8 cellular contexts compared by ENCODE assay signal in the genomic region with DNA sequence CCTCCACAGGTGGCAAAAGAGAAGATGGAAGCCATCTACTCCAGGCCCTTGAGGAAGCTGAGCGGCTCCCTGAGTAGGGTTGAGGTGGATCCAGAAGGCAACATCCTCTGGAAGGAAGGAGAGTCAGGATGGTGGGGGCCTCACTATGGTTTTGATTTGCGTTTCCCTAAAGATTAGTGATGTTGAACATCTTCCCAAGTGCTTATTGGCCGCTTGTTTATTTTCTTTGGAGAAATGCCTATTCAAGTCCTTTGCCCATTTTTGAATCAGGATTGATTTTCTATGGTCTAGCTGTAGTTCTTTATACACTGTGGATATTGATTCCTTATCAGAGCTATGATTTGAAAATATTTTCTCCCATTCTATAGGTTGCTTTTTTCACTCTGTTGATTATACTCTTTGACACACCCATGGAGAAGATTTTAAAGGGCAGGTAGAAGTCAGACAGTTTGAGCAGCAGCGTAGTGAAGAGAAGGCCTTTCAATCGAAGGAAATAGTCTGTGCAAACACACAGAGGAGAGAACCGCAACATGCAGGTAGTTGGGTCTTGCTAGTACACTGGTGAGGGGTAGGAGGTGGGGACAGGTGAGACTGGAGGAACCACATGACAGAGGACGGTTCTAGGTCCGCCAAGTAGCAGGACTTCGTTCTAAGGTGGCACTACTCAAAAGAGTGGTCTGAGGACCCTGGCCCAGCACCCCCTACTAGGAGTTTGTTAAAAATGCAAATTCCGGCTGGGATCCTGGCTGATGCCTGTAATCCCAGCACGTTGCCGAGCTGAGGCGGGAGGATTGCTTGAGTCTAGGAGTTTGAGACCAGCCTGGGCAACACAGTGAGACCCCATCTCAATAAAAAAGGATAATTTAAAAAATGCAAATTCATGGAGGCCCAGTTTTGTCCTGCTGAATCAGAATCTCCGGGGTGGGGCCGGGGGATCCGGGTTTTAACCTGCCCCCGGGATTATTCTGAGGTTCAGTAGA. TPM values are rescaled to one million over a fixed set of nuclear protein-coding genes. Genes with fewer than 3 reads are reported as not detected.
A peak's percentile ranks its signal among the peaks of the same experiment; 100 is the strongest.
DNase-seq lines count a peak whose midpoint lies in the region; ATAC-seq, FAIRE-seq and TF ChIP-seq lines count a peak whose summit lies in the region.

No MANE protein-coding gene starts in this region.

- peak overlapping the region; percentile 96 for H2AFZ ChIP-seq in IMR-90 (replicated peaks; ENCODE audit: low read length, poor library complexity)

- H3K4me3 ChIP-seq in IMR-90 (ENCODE audit: insufficient read depth, low read depth, low read length) (peak overlapping the region; percentile 51), bronchial epithelial cell (ENCODE audit: low read depth, low read length) (peak overlapping the region; percentile 55), mononuclear cell (ENCODE audit: low read length) (peak overlapping the region; percentile 50)

- H2BK15ac ChIP-seq in IMR-90 (ENCODE audit: low read depth, low read length), result peak overlapping the region; percentile 97

- peak overlapping the region; percentile 41 for H4K5ac ChIP-seq in IMR-90 (ENCODE audit: low read depth, low read length)

- TF ChIP-seq CTCF in IMR-90 (conservative IDR thresholded peaks at IDR 0.05; ENCODE audit: low read depth, low read length) (no peak), bronchial epithelial cell (IDR thresholded peaks at IDR 0.05; ENCODE audit: insufficient read depth, low read length, severe bottlenecking) (no peak)

- H3K9me3 ChIP-seq in IMR-90 (ENCODE audit: control insufficient read depth, insufficient read depth, low read length) (no peaks in the 10 kb centered on the region), mononuclear cell (ENCODE audit: low read depth, low read length) (no peaks in the 10 kb centered on the region)

- TF ChIP-seq POLR2A in IMR-90 (IDR thresholded peaks at IDR 0.05; ENCODE audit: low read depth, low read length), result no peak; the same call in 1 of the 2 replicates

- FAIRE-seq in bronchial epithelial cell (lab: Jason Lieb, UNC), result no peak

- 100% methylated on average over 1 of the region's 17 CpGs; no CpG with 5 or more reads in 1 of the 2 experiments for WGBS in IMR-90 (ENCODE audit: extremely low coverage in 2 of 2, insufficient read length in 1 of 2), 2 experiments

- peak overlapping the region; percentile 93 for H4K91ac ChIP-seq in IMR-90 (ENCODE audit: insufficient read depth, low read depth, low read length)

- BruUV-seq in IMR-90 (replicated peaks; lab: Mats Ljungman, UMichigan), result TSS peak; percentile 83

- ATAC-seq in IMR-90 (ENCODE audit: low read depth) (no peak), GM18867 (IDR thresholded peaks at IDR 0.05; ENCODE audit: unreplicated experiment) (no peak), GM18858 (IDR thresholded peaks at IDR 0.05; ENCODE audit: unreplicated experiment) (no peak), HG02885 (IDR thresholded peaks at IDR 0.05; ENCODE audit: poor library complexity, unreplicated experiment) (no peak)

- POLR2A ChIA-PET in IMR-90 (lab: Charles Lee; ENCODE audit: unreplicated experiment), result no interaction called here

- H3K4ac ChIP-seq in IMR-90 (ENCODE audit: low read depth, low read length), result peak overlapping the region; percentile 93

- H3K9me1 ChIP-seq in IMR-90 (ENCODE audit: insufficient read depth, low read length), result peaks cover 6% of the 10 kb centered on the region

- H3K9ac ChIP-seq in IMR-90 (ENCODE audit: low read depth, low read length), result peak overlapping the region; percentile 80

- H3K27me3 ChIP-seq in IMR-90 (ENCODE audit: control insufficient read depth, insufficient read depth, low read length), result no peaks in the 10 kb centered on the region
- H3K27me3 ChIP-seq in bronchial epithelial cell (ENCODE audit: control insufficient read depth, insufficient read depth, low read length), result no peaks in the 10 kb centered on the region
- H3K27me3 ChIP-seq in mononuclear cell (ENCODE audit: insufficient read depth, low read length), result no peaks in the 10 kb centered on the region

- peak overlapping the region; percentile 88 for H2BK5ac ChIP-seq in IMR-90 (ENCODE audit: low read depth, low read length, poor library complexity, severe bottlenecking)

- H2BK120ac ChIP-seq in IMR-90 (ENCODE audit: low read depth, low read length), result peak overlapping the region; percentile 88

- H2BK20ac ChIP-seq in IMR-90 (ENCODE audit: low read depth, low read length), result peak overlapping the region; percentile 90

- no peaks in the 10 kb centered on the region for H3K36me3 ChIP-seq in IMR-90 (ENCODE audit: control insufficient read depth, insufficient read depth, low read length)
- no peaks in the 10 kb centered on the region for H3K36me3 ChIP-seq in bronchial epithelial cell (ENCODE audit: control insufficient read depth, insufficient read depth, low read length)

- peak overlapping the region; percentile 39 for H3K4me2 ChIP-seq in IMR-90 (ENCODE audit: low read depth, low read length)

- peak overlapping the region; percentile 99 for H2AK5ac ChIP-seq in IMR-90 (ENCODE audit: low read depth, low read length)

- H3K4me1 ChIP-seq in IMR-90 (ENCODE audit: control insufficient read depth, insufficient read depth, low read length) (peaks cover 10% of the 10 kb centered on the region), mononuclear cell (ENCODE audit: insufficient read depth, low read length) (peaks cover 32% of the 10 kb centered on the region)

- intact Hi-C loops in IMR-90 (cut with micrococcal nuclease), result loop anchor here (1.0 to 5.0 kb wide), 7 partner anchors 80 to 300 kb away; a partner anchor contains a TSS

- H4K20me1 ChIP-seq in IMR-90 (ENCODE audit: insufficient read depth, low read length), result no peaks in the 10 kb centered on the region

- peak overlapping the region; percentile 82 for H3K56ac ChIP-seq in IMR-90 (ENCODE audit: extremely low read depth, insufficient read depth, low read length)

- in situ Hi-C loops in ACHN (cut with HindIII; ENCODE audit: low pct_ligation_motif_present, low pct_unique_long_range_greater_than_20kb, low sequenced_read_pairs) (no loop called here), IMR-90 (cut with MboI; ENCODE audit: low sequenced_read_pairs) (loop anchor here (5.0 kb wide), 1 partner anchor 245 kb away; no protein-coding TSS in a partner anchor)

- TF ChIP-seq RAD21 in IMR-90 (IDR thresholded peaks at IDR 0.05; ENCODE audit: low read length), result no peak

- CTCF ChIA-PET in IMR-90 (lab: Yijun Ruan, JAX), result interaction anchor here (1.4 kb wide), 1 partner anchor 247 kb away, joined by 4 read pairs; no protein-coding TSS in a partner anchor

- peak overlapping the region; percentile 93 to 100 for H4K8ac ChIP-seq in IMR-90 (ENCODE audit: low read depth in 2 of 2, low read length in 2 of 2)

- dilution Hi-C loops in IMR-90 (cut with HindIII; ENCODE audit: low sequenced_read_pairs, unreplicated experiment), result no loop called here

- peak overlapping the region; percentile 80 for H2AK9ac ChIP-seq in IMR-90 (replicated peaks; ENCODE audit: low read depth, low read length, poor library complexity)

- H3K79me1 ChIP-seq in IMR-90 (ENCODE audit: low read depth in 1 of 2, low read length in 2 of 2), result peaks cover 7 to 19% of the 10 kb centered on the region in 2 experiments; a peak in 3 of 4 replicates

- DNase-seq in ACHN (peak; percentile 21), IMR-90 (peak; percentile 24), bronchial epithelial cell (ENCODE audit: low read depth) (no peak), medulla oblongata (ENCODE audit: extremely low spot score) (no peak)

- H3K27ac ChIP-seq in IMR-90 (ENCODE audit: insufficient read depth, low read length), result peak overlapping the region; percentile 90

- H3K23ac ChIP-seq in IMR-90 (ENCODE audit: low read depth, low read length), result peak overlapping the region; percentile 92

- peak overlapping the region; percentile 83 for H3K14ac ChIP-seq in IMR-90 (replicated peaks; ENCODE audit: low read depth, low read length)

- peak overlapping the region; percentile 62; the same call in 1 of the 2 replicates for H3K18ac ChIP-seq in IMR-90 (ENCODE audit: low read depth, low read length)

TF ChIP-seq in IMR-90, 13 proteins besides CTCF, POLR2A, EP300 and RAD21:
- TF ChIP-seq CEBPB (IDR thresholded peaks at IDR 0.05; ENCODE audit: low read depth, low read length), result no peak
- no peak for TF ChIP-seq SMC3 (IDR thresholded peaks at IDR 0.05; ENCODE audit: low read depth, low read length)
- TF ChIP-seq MAZ (IDR thresholded peaks at IDR 0.05; ENCODE audit: borderline replicate concordance, low read depth, low read length), result no peak
- no peak for TF ChIP-seq MXI1 (IDR thresholded peaks at IDR 0.05; ENCODE audit: borderline replicate concordance, low read depth, low read length)
- TF ChIP-seq, protein P1, sequence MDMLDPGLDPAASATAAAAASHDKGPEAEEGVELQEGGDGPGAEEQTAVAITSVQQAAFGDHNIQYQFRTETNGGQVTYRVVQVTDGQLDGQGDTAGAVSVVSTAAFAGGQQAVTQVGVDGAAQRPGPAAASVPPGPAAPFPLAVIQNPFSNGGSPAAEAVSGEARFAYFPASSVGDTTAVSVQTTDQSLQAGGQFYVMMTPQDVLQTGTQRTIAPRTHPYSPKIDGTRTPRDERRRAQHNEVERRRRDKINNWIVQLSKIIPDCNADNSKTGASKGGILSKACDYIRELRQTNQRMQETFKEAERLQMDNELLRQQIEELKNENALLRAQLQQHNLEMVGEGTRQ (IDR thresholded peaks at IDR 0.05; ENCODE audit: low read depth, low read length), result no peak
- TF ChIP-seq BHLHE40 (IDR thresholded peaks at IDR 0.05; ENCODE audit: low read depth, low read length), result no peak
- TF ChIP-seq, protein P2, sequence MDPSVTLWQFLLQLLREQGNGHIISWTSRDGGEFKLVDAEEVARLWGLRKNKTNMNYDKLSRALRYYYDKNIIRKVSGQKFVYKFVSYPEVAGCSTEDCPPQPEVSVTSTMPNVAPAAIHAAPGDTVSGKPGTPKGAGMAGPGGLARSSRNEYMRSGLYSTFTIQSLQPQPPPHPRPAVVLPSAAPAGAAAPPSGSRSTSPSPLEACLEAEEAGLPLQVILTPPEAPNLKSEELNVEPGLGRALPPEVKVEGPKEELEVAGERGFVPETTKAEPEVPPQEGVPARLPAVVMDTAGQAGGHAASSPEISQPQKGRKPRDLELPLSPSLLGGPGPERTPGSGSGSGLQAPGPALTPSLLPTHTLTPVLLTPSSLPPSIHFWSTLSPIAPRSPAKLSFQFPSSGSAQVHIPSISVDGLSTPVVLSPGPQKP (IDR thresholded peaks at IDR 0.05; ENCODE audit: borderline replicate concordance, low read depth, low read length), result no peak
- no peak for TF ChIP-seq NFE2L2 (IDR thresholded peaks at IDR 0.05; ENCODE audit: low read depth, low read length)
- no peak for TF ChIP-seq RFX5 (IDR thresholded peaks at IDR 0.05; ENCODE audit: low read depth, low read length)
- TF ChIP-seq FOS (IDR thresholded peaks at IDR 0.05; ENCODE audit: low read depth, low read length), result no peak
- TF ChIP-seq MAFK (IDR thresholded peaks at IDR 0.05; ENCODE audit: low read depth, low read length), result no peak

RNA-seq across cellular contexts. Expression of a gene that starts 58.9 kb away (rescaled TPM):
- total RNA-seq in IMR-90 (2012; rRNA removed) (112 and 140 TPM in 2 replicates), bronchial epithelial cell (256 and 308 TPM in 2 replicates), mononuclear cell (102 TPM)
- 266 and 289 TPM in 2 replicates for polyA plus RNA-seq in IMR-90 (2012; rRNA removed)
- polyA plus RNA-seq in IMR-90 (2012; cell fraction: cytosol; rRNA removed), result 58.9 and 85.8 TPM in 2 replicates
- 1,097 and 1,897 TPM in 2 replicates for polyA plus RNA-seq in IMR-90 (2012; cell fraction: nucleus; rRNA removed; ENCODE audit: low replicate concordance)

Comparison
In these comparisons a context has a peak if more than half of its experiments do, and no peak if none do; other contexts are left out.
1. DNase-seq: peak in ACHN (single experiment) and IMR-90 (single experiment); none in bronchial epithelial cell (single experiment) and medulla oblongata (single experiment).
2. Peak in every context shown above with its lines, with median percentiles within 50 percentile points of each other: H3K4me3 ChIP-seq.